1 cellular context compared by ENCODE assay signal in genomic region chr1:204033321-204033720, GRCh38.
TF ChIP-seq lines count a peak whose summit lies in the region.

No MANE protein-coding gene starts in this region.

TF ChIP-seq in IMR-90, 13 proteins besides CTCF, POLR2A, EP300 and RAD21 (continued from another document):
- TF ChIP-seq MXI1 (IDR thresholded peaks at IDR 0.05; ENCODE audit: borderline replicate concordance, low read depth, low read length) (no peak), NFE2L2 (IDR thresholded peaks at IDR 0.05; ENCODE audit: low read depth, low read length) (no peak), MAFK (IDR thresholded peaks at IDR 0.05; ENCODE audit: low read depth, low read length) (no peak), ELK1 (IDR thresholded peaks at IDR 0.05; ENCODE audit: borderline replicate concordance, low read depth, low read length) (no peak), CHD1 (IDR thresholded peaks at IDR 0.05; ENCODE audit: low read depth, low read length) (no peak)
